Comparison of ENCODE assay signal across 8 cellular contexts in genomic region chr15:48331796-48332641, GRCh38. TPM values are rescaled to one million over a fixed set of nuclear protein-coding genes. Genes with fewer than 3 reads are reported as not detected.
DNase-seq lines count a peak whose midpoint lies in the region; ATAC-seq and TF ChIP-seq lines count a peak whose summit lies in the region.

No MANE protein-coding gene starts in this region.

- H3K9me3 Mint-ChIP-seq in CD4-positive, CD25-positive, alpha-beta regulatory T cell, result no peaks in the 10 kb centered on the region

- H3K4me3 ChIP-seq in CD4-positive, CD25-positive, alpha-beta regulatory T cell (ENCODE audit: low read depth, low read length), result peak overlapping the region; percentile 70
- peak overlapping the region; percentile 78 for H3K4me3 ChIP-seq in epithelial cell of proximal tubule (ENCODE audit: low read depth, low read length)
- peak overlapping the region; percentile 85 to 92 for H3K4me3 ChIP-seq in muscle layer of duodenum (ENCODE audit: low read depth in 1 of 2, low read length in 2 of 2)

- H3K4me1 Mint-ChIP-seq in CD4-positive, CD25-positive, alpha-beta regulatory T cell, result peaks cover 21 to 31% (median 26%) of the 10 kb centered on the region in 4 donors

- peak overlapping the region; percentile 90 to 96 (median 96) for H3K27ac Mint-ChIP-seq in CD4-positive, CD25-positive, alpha-beta regulatory T cell

- H3K27ac ChIP-seq in CD4-positive, CD25-positive, alpha-beta regulatory T cell (ENCODE audit: insufficient read depth, low read length, poor library complexity, severe bottlenecking), result peak overlapping the region; percentile 90
- peak overlapping the region; percentile 87 for H3K27ac ChIP-seq in muscle layer of duodenum (ENCODE audit: low read length)

- no peaks in the 10 kb centered on the region for H3K27me3 ChIP-seq in CD4-positive, CD25-positive, alpha-beta regulatory T cell (ENCODE audit: control insufficient read depth, insufficient read depth, low read length)
- no peaks in the 10 kb centered on the region for H3K27me3 ChIP-seq in muscle layer of duodenum (ENCODE audit: low read depth, low read length)

- peaks cover 12% of the 10 kb centered on the region for H3K36me3 ChIP-seq in CD4-positive, CD25-positive, alpha-beta regulatory T cell (ENCODE audit: control insufficient read depth, insufficient read depth, low read length)
- H3K36me3 ChIP-seq in muscle layer of duodenum (ENCODE audit: control insufficient read depth in 1 of 2, insufficient read depth in 2 of 2, low read length in 2 of 2), result peaks cover 16 to 21% of the 10 kb centered on the region in 2 donors

- TF ChIP-seq CTCF in epithelial cell of proximal tubule (conservative IDR thresholded peaks at IDR 0.05; ENCODE audit: low read depth, low read length), result no peak

- H3K4me3 Mint-ChIP-seq in CD4-positive, CD25-positive, alpha-beta regulatory T cell, result peak overlapping the region; percentile 87 to 100 (median 99)

- peak; percentile 53 to 80 (median 75) for DNase-seq in CD4-positive, CD25-positive, alpha-beta regulatory T cell
- DNase-seq in NOMO-1 treated with DMSO at 0.1 percent for 48 hours (lab: John Stamatoyannopoulos, UW; ENCODE audit: unreplicated experiment), result peak; percentile 80
- DNase-seq in activated T-cell treated with anti-CD3 and anti-CD28 coated beads for 24 hours (ENCODE audit: low read depth), result peak; percentile 75
- peak; percentile 1 for DNase-seq in epithelial cell of proximal tubule (ENCODE audit: low read depth)
- peak; percentile 56 to 57 for DNase-seq in stimulated activated CD8-positive, alpha-beta memory T cell treated with anti-CD3 and anti-CD28 coated beads, Interleukin-7, amount 100 ng/mL, for 48 hours (ENCODE audit: extremely low read depth in 1 of 2, low read depth in 1 of 2)

- peaks cover 17% of the 10 kb centered on the region for H3K4me1 ChIP-seq in CD4-positive, CD25-positive, alpha-beta regulatory T cell (ENCODE audit: control insufficient read depth, insufficient read depth, low read length, poor library complexity, severe bottlenecking)
- H3K4me1 ChIP-seq in muscle layer of duodenum (ENCODE audit: control insufficient read depth in 1 of 2, insufficient read depth in 2 of 2, low read length in 2 of 2), result peaks cover 5 to 19% of the 10 kb centered on the region in 2 donors

- peak; percentile 57 to 60 for ATAC-seq in CD4-positive, CD25-positive, alpha-beta regulatory T cell (ENCODE audit: low read depth in 2 of 2)
- ATAC-seq in GM19324 (IDR thresholded peaks at IDR 0.05; ENCODE audit: low FRiP score, unreplicated experiment) (peak; percentile 50), HG03457 (IDR thresholded peaks at IDR 0.05; ENCODE audit: unreplicated experiment) (peak; percentile 26)

- peaks cover 4% of the 10 kb centered on the region for H3K27me3 Mint-ChIP-seq in CD4-positive, CD25-positive, alpha-beta regulatory T cell

- peaks cover 14% of the 10 kb centered on the region for H3K36me3 Mint-ChIP-seq in CD4-positive, CD25-positive, alpha-beta regulatory T cell

- no peaks in the 10 kb centered on the region for H3K9me3 ChIP-seq in CD4-positive, CD25-positive, alpha-beta regulatory T cell (ENCODE audit: control insufficient read depth in 2 of 2, low read length in 2 of 2)
- H3K9me3 ChIP-seq in muscle layer of duodenum (ENCODE audit: control insufficient read depth in 1 of 2, low read length in 2 of 2), result no peaks in the 10 kb centered on the region

RNA-seq across cellular contexts. Expression of gene DUT, which starts 0.8 kb away (rescaled TPM):
- 60.3 TPM for total RNA-seq in CD4-positive, CD25-positive, alpha-beta regulatory T cell
- polyA plus RNA-seq in CD4-positive, CD25-positive, alpha-beta regulatory T cell, result 100 to 1,000 TPM; 109 to 124 (median 117) TPM
- total RNA-seq in epithelial cell of proximal tubule, result 158 and 168 TPM in 2 replicates

Comparison
In these comparisons a context has a peak if more than half of its experiments do, and no peak if none do; other contexts are left out.
1. Peak in every context shown above with its lines: DNase-seq, ATAC-seq, H3K4me3 ChIP-seq and H3K27ac ChIP-seq.
2. DNase-seq: peak in every context shown above with its lines; median percentile 80 in NOMO-1 treated with DMSO at 0.1 percent for 48 hours; 75 in CD4-positive, CD25-positive, alpha-beta regulatory T cell; 75 in activated T-cell treated with anti-CD3 and anti-CD28 coated beads for 24 hours; 56 in stimulated activated CD8-positive, alpha-beta memory T cell treated with anti-CD3 and anti-CD28 coated beads, Interleukin-7, amount 100 ng/mL, for 48 hours; 1 in epithelial cell of proximal tubule.